8 cellular contexts compared by ENCODE assay signal in the genomic region with DNA sequence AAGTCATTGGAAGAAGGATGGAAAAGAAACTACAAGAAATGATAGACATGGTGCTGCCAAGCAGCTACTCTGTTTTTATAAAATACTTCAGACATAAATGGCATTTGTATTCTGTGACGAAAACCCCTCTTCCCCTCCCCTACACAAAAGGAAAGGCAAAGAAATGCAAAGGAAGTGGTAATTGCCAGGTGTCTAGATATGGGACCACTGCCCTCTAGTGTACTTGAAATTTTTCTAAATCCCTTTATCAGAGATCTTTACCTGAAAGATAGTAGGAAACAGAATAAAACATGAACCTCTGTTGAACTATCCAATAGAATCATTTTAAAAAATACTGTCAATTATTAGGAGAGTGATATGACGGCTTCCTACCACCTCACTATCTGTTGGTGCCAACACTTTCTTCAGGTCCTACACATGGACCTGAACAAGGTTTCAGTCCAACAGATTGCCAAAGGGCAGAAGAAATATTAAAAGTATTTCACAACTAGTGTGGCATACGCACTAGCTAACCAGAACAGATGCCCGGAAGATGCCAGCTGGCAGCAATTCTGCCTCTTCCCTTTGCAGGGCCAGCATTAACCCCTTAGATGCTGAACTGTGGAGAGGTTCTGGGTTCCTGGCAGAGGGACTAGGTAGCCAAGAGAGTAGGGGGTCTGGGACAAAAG.
DNase-seq lines count a peak whose midpoint lies in the region; ATAC-seq and TF ChIP-seq lines count a peak whose summit lies in the region.

No MANE protein-coding gene starts in this region.

- peak; percentile 55 for DNase-seq in A172 (ENCODE audit: low spot score)
- peak; percentile 50 for DNase-seq in GM12865 (ENCODE audit: low read depth)
- DNase-seq in NCI-H82 (lab: John Stamatoyannopoulos, UW), result peak; percentile 71
- DNase-seq in central memory CD4-positive, alpha-beta T cell, result peak; percentile 62
- no peak for DNase-seq in lower lobe of right lung

- no peaks in the 10 kb centered on the region for H3K27me3 ChIP-seq in lower lobe of right lung (ENCODE audit: low read depth)

- no peaks in the 10 kb centered on the region for H3K36me3 ChIP-seq in lower lobe of right lung

- peak; percentile 31 for TF ChIP-seq CTCF in GM12865 (IDR thresholded peaks at IDR 0.05; ENCODE audit: insufficient read depth, low read depth, low read length, missing control alignments)
- peak; percentile 49 for TF ChIP-seq CTCF in lower lobe of right lung (IDR thresholded peaks at IDR 0.05)

- H3K4me1 ChIP-seq in lower lobe of right lung, result peaks cover 12% of the 10 kb centered on the region

- ATAC-seq in HG02798 (IDR thresholded peaks at IDR 0.05; ENCODE audit: poor library complexity, unreplicated experiment) (peak; percentile 60), lower lobe of right lung (peak; percentile 59 to 62), GM21360 (IDR thresholded peaks at IDR 0.05; ENCODE audit: unreplicated experiment) (no peak), HG03097 (IDR thresholded peaks at IDR 0.05; ENCODE audit: low FRiP score, unreplicated experiment) (no peak)

- no peak overlapping the region for H3K27ac ChIP-seq in lower lobe of right lung

- H3K4me3 ChIP-seq in GM12865 (ENCODE audit: low read depth, low read length) (no peak overlapping the region), lower lobe of right lung (no peak overlapping the region)

- intact Hi-C loops in lower lobe of right lung (cut with DNase I), result no loop called here

- no peaks in the 10 kb centered on the region for H3K9me3 ChIP-seq in lower lobe of right lung

Comparison
In these comparisons a context has a peak if more than half of its experiments do, and no peak if none do; other contexts are left out.
1. ATAC-seq: peak in HG02798 (single experiment) and lower lobe of right lung (2 of 2); none in GM21360 (single experiment) and HG03097 (single experiment).